ENCODE assay signal across 9 cellular contexts in the genomic region with DNA sequence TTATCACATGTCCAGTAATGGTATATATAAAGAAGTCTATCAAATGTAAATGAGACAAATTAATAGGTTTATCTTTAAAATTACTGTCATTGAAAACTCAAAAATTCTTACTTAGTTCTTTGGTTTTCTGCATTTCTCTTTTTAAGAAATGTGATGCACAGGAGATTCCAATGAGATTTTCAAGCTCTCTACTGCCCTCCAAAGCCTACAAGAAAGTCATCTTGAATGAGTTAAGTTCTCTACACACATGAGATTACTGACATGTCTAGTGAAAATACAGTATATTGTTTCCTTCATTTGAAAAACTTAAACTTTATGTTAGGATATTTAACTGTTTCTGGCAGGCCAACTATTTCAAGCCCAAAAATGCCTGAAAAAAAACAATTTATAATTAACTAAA.
A peak's percentile ranks its signal among the peaks of the same experiment; 100 is the strongest.
DNase-seq lines count a peak whose midpoint lies in the region; ATAC-seq, FAIRE-seq and TF ChIP-seq lines count a peak whose summit lies in the region.
"Had no signal": no experiment of that assay in that cellular context is flagged by ENCODE, and none has a peak within 500 bp of the region (broad histone marks: within the 10 kb centered on the region; RNA-seq: fewer than 3 reads in every experiment).

No MANE protein-coding gene starts in this region.

- no peak overlapping the region for H3K23ac ChIP-seq in mesendoderm (ENCODE audit: low read length)

- no TSS peak for BruUV-seq in K562 (replicated peaks; lab: Mats Ljungman, UMichigan)

- H2AK5ac ChIP-seq in mesendoderm (ENCODE audit: low read length): no peak overlapping the region

- no peaks in the 10 kb centered on the region for H3F3A ChIP-seq in Loucy (ENCODE audit: low read depth)

- no peaks in the 10 kb centered on the region for H3K9me3 Mint-ChIP-seq in activated T-cell treated with anti-CD3 and anti-CD28 coated beads, Interleukin-2, amount 50 U/mL, for 24 hours

- H3K27ac Mint-ChIP-seq in activated T-cell treated with anti-CD3 and anti-CD28 coated beads, Interleukin-2, amount 50 U/mL, for 24 hours: no peak overlapping the region

- H4K20me1 ChIP-seq in Loucy (ENCODE audit: insufficient read depth, low read length, poor library complexity, severe bottlenecking): no peaks in the 10 kb centered on the region
- H4K20me1 ChIP-seq in K562 (replicated peaks; ENCODE audit: control insufficient read depth, insufficient read depth, low read length): no peaks in the 10 kb centered on the region

- H3K36me3 Mint-ChIP-seq in activated T-cell treated with anti-CD3 and anti-CD28 coated beads, Interleukin-2, amount 50 U/mL, for 24 hours (ENCODE audit: low read depth): peaks cover 43% of the 10 kb centered on the region

- H3K56ac ChIP-seq in mesendoderm (ENCODE audit: low read length): no peak overlapping the region

- POLR2A ChIA-PET in K562 (lab: Yijun Ruan, JAX): interaction anchor here (1.1 to 1.6 kb wide), 2 partner anchors 8 to 11 kb away, joined by 3 read pairs; no protein-coding TSS in a partner anchor

- H3K4me3 ChIP-seq in Loucy (ENCODE audit: low read length, poor library complexity, severe bottlenecking): no peak overlapping the region
- H3K4me3 ChIP-seq in K562: no peak overlapping the region
- H3K4me3 ChIP-seq in mesendoderm (ENCODE audit: low read length): no peak overlapping the region
- H3K4me3 ChIP-seq in dorsolateral prefrontal cortex: no peak overlapping the region

- in situ Hi-C loops in K562 (cut with MboI): no loop called here

- TF ChIP-seq CTCF in Loucy (conservative IDR thresholded peaks at IDR 0.05; ENCODE audit: low read length) (peak; percentile 53), K562 (IDR thresholded peaks at IDR 0.05 in 2 of 3, conservative IDR thresholded peaks at IDR 0.05 in 1 of 3; ENCODE audit: insufficient read depth in 2 of 3, low read depth in 1 of 3, low read length in 3 of 3) (peak in 1 of 3 experiments; percentile 29; a peak in 2 of 6 replicates), dorsolateral prefrontal cortex (IDR thresholded peaks at IDR 0.05 in 54 of 56, conservative IDR thresholded peaks at IDR 0.05 in 2 of 56; ENCODE audit: low read depth in 1 of 56, partially characterized antibody in 56 of 56) (peak in 11 of 56 donors; percentile 7 to 23 (median 11))

- intact Hi-C loops in K562 (cut with micrococcal nuclease): no loop called here
- intact Hi-C loops in dorsolateral prefrontal cortex (cut with DNase I): no loop called here

- ATAC-seq in K562 (no peak), HG02642 (IDR thresholded peaks at IDR 0.05; ENCODE audit: poor library complexity, unreplicated experiment) (no peak)
- ATAC-seq: sciatic nerve had no signal

- no peak for TF ChIP-seq EP300 in K562 (IDR thresholded peaks at IDR 0.05; ENCODE audit: low read length)

- H3K27me3 ChIP-seq in Loucy (ENCODE audit: insufficient read depth, low read length, poor library complexity, severe bottlenecking): no peaks in the 10 kb centered on the region
- no peaks in the 10 kb centered on the region for H3K27me3 ChIP-seq in K562 (ENCODE audit: control insufficient read depth in 2 of 2, insufficient read depth in 2 of 2, low read length in 2 of 2)
- no peaks in the 10 kb centered on the region for H3K27me3 ChIP-seq in mesendoderm (ENCODE audit: insufficient read depth, low read length, poor library complexity)
- H3K27me3 ChIP-seq in dorsolateral prefrontal cortex: no peaks in the 10 kb centered on the region

- no peaks in the 10 kb centered on the region for H3K9me2 ChIP-seq in Loucy (replicated peaks; ENCODE audit: low read depth, low read length)

- H3K27ac ChIP-seq in K562 (ENCODE audit: extremely low read depth, low read depth, low read length): no peak overlapping the region
- no peak overlapping the region for H3K27ac ChIP-seq in mesendoderm (ENCODE audit: low read depth, low read length)
- H3K27ac ChIP-seq in dorsolateral prefrontal cortex: no peak overlapping the region

- H3K4ac ChIP-seq in mesendoderm (ENCODE audit: low read depth, low read length): no peak overlapping the region

- H3K9ac ChIP-seq in Loucy (ENCODE audit: low read depth, low read length, poor library complexity, severe bottlenecking): no peak overlapping the region
- H3K9ac ChIP-seq in K562 (ENCODE audit: insufficient read depth in 1 of 2, low read depth in 2 of 2, low read length in 2 of 2): no peak overlapping the region
- H3K9ac ChIP-seq in mesendoderm (ENCODE audit: low read length): no peak overlapping the region

- FAIRE-seq in G401.6 (lab: Jason Lieb, UNC) (peak; percentile 94), K562 (lab: Jason Lieb, UNC) (peak; percentile 60)

- TF ChIP-seq RAD21 in K562 (CRISPR knock-in tag; conservative IDR thresholded peaks at IDR 0.05 in 1 of 2, IDR thresholded peaks at IDR 0.05 in 1 of 2): peak in 1 of 2 experiments; percentile 13; a peak in 1 of 4 replicates

- H4K8ac ChIP-seq in mesendoderm (ENCODE audit: low read depth, low read length): no peak overlapping the region

- H3K36me3 ChIP-seq in Loucy (ENCODE audit: insufficient read depth, low read length) (peaks cover 9% of the 10 kb centered on the region; the same call in 1 of the 2 replicates), K562 (ENCODE audit: control insufficient read depth, insufficient read depth, low read length) (peaks cover 29% of the 10 kb centered on the region; the same call in 2 of the 3 replicates), mesendoderm (ENCODE audit: control insufficient read depth, insufficient read depth, low read length) (no peaks in the 10 kb centered on the region)

- H3K27me3 Mint-ChIP-seq in activated T-cell treated with anti-CD3 and anti-CD28 coated beads, Interleukin-2, amount 50 U/mL, for 24 hours: no peaks in the 10 kb centered on the region

- H3K4me2 ChIP-seq in Loucy (ENCODE audit: low read depth, low read length, poor library complexity, severe bottlenecking) (no peak overlapping the region), K562 (ENCODE audit: insufficient read depth, low read length) (no peak overlapping the region), mesendoderm (ENCODE audit: low read length) (no peak overlapping the region)

- no peaks in the 10 kb centered on the region for H3K4me1 Mint-ChIP-seq in activated T-cell treated with anti-CD3 and anti-CD28 coated beads, Interleukin-2, amount 50 U/mL, for 24 hours (ENCODE audit: low read depth)

- H3K9me1 ChIP-seq in K562 (ENCODE audit: control insufficient read depth, insufficient read depth, low read length): no peaks in the 10 kb centered on the region

- no peak overlapping the region for H3K4me3 Mint-ChIP-seq in activated T-cell treated with anti-CD3 and anti-CD28 coated beads, Interleukin-2, amount 50 U/mL, for 24 hours

- no peak overlapping the region for H2BK120ac ChIP-seq in mesendoderm (ENCODE audit: low read depth, low read length)

- H3K79me2 ChIP-seq in Loucy (ENCODE audit: insufficient read depth, low read length) (no peaks in the 10 kb centered on the region), K562 (ENCODE audit: control insufficient read depth, insufficient read depth, low read length) (no peaks in the 10 kb centered on the region), mesendoderm (ENCODE audit: control insufficient read depth, insufficient read depth, low read length) (no peaks in the 10 kb centered on the region)

- no peaks in the 10 kb centered on the region for H3K4me1 ChIP-seq in Loucy (ENCODE audit: insufficient read depth, low read length, poor library complexity, severe bottlenecking)
- no peaks in the 10 kb centered on the region for H3K4me1 ChIP-seq in K562 (replicated peaks in 1 of 2; ENCODE audit: control insufficient read depth in 2 of 2, insufficient read depth in 2 of 2, low read length in 2 of 2)
- no peaks in the 10 kb centered on the region for H3K4me1 ChIP-seq in mesendoderm (ENCODE audit: control insufficient read depth, low read depth, low read length)

- no peaks in the 10 kb centered on the region for H3K9me3 ChIP-seq in Loucy (ENCODE audit: insufficient read depth, low read depth, low read length)
- no peaks in the 10 kb centered on the region for H3K9me3 ChIP-seq in K562 (replicated peaks; ENCODE audit: control insufficient read depth, insufficient read depth, low read depth, low read length)

- no peak overlapping the region for H4K5ac ChIP-seq in mesendoderm (ENCODE audit: low read length)

- no peak overlapping the region for H2AFZ ChIP-seq in Loucy (ENCODE audit: low read length)
- no peak overlapping the region for H2AFZ ChIP-seq in K562 (ENCODE audit: low read depth, low read length)

- no peak overlapping the region for H3K18ac ChIP-seq in mesendoderm (ENCODE audit: low read length)

- H2BK15ac ChIP-seq in mesendoderm (replicated peaks; ENCODE audit: low read depth): no peak overlapping the region

- TF ChIP-seq POLR2A in K562 (conservative IDR thresholded peaks at IDR 0.05): no peak

- DNase-seq in K562 (ENCODE audit: extremely low read depth in 1 of 4, low spot score in 3 of 4) (peak in 1 of 4 experiments; percentile 10), mesendoderm (peak; percentile 33), dorsolateral prefrontal cortex (no peak), NCI-H1105 (lab: John Stamatoyannopoulos, UW) (no peak)
- no peak for DNase-seq in activated T-cell treated with anti-CD3 and anti-CD28 coated beads, Interleukin-2, amount 50 U/mL, for 24 hours

- no peaks in the 10 kb centered on the region for H3K79me1 ChIP-seq in mesendoderm (ENCODE audit: low read length)

- no peak overlapping the region for H2BK5ac ChIP-seq in mesendoderm (ENCODE audit: low read length)

- CTCF ChIA-PET in K562 (lab: Yijun Ruan, JAX; ENCODE audit: low intra/inter-chr PET ratio): interaction anchor here (0.9 kb wide), 1 partner anchor 128 kb away, joined by 3 read pairs; no protein-coding TSS in a partner anchor

TF ChIP-seq in K562, 482 proteins besides CTCF, POLR2A, EP300 and RAD21:
- TF ChIP-seq, protein P1, sequence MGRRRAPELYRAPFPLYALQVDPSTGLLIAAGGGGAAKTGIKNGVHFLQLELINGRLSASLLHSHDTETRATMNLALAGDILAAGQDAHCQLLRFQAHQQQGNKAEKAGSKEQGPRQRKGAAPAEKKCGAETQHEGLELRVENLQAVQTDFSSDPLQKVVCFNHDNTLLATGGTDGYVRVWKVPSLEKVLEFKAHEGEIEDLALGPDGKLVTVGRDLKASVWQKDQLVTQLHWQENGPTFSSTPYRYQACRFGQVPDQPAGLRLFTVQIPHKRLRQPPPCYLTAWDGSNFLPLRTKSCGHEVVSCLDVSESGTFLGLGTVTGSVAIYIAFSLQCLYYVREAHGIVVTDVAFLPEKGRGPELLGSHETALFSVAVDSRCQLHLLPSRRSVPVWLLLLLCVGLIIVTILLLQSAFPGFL (CRISPR knock-in tag; IDR thresholded peaks at IDR 0.05): no peak
- TF ChIP-seq STAT5A (IDR thresholded peaks at IDR 0.05; ENCODE audit: borderline replicate concordance, low read length) (no peak), TCF7 (IDR thresholded peaks at IDR 0.05; ENCODE audit: borderline replicate concordance) (no peak), SIRT6 (IDR thresholded peaks at IDR 0.05; ENCODE audit: low read depth, low read length) (no peak), NFRKB (IDR thresholded peaks at IDR 0.05; ENCODE audit: low read depth) (no peak), CC2D1A (IDR thresholded peaks at IDR 0.05) (no peak), ZNF174 (CRISPR knock-in tag; IDR thresholded peaks at IDR 0.05) (no peak)
TF ChIP-seq in K562: peak in this region for 0.
